24 cellular contexts compared by ENCODE assay signal in the genomic region with DNA sequence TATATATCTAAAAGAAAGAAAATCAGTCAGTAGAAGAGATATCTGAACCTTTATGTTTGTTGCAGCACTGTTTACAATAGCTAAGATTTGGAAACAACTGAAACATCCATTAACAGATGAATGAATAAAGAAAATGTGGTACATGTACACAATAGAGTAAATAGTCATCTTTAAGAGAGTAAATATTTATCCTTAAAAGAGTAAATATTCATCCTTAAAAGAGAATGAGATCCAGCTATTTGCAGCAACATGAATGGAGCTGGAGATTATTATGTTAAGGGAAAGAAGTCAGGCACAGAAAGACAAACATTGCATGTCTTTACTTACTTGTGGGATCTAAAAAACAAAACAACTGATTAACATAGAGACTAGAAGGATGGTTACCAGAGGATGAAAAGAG.
"Had no signal": no experiment of that assay in that cellular context is flagged by ENCODE, and none has a peak within 500 bp of the region (broad histone marks: within the 10 kb centered on the region; RNA-seq: fewer than 3 reads in every experiment).

No MANE protein-coding gene starts in this region.

- H3K36me3 ChIP-seq: gastrocnemius medialis, lower lobe of right lung, right atrium auricular region, stomach, thyroid gland had no signal

- H3K27ac Mint-ChIP-seq: natural killer cell, progenitor cell of endocrine pancreas had no signal

- H3K27ac ChIP-seq: coronary artery, gastrocnemius medialis, lower lobe of right lung, parathyroid adenoma, right atrium auricular region, stomach, thyroid gland had no signal

- H3K9ac ChIP-seq: parathyroid adenoma had no signal

- H3K4me3 ChIP-seq: coronary artery, gastrocnemius medialis, lower lobe of right lung, right atrium auricular region, smooth muscle cell, stomach, thyroid gland had no signal

- H3K4me3 Mint-ChIP-seq: natural killer cell had no signal

- H3K4me2 ChIP-seq: smooth muscle cell had no signal

- H3K4me1 ChIP-seq: lower lobe of right lung, parathyroid adenoma, stomach had no signal

- ATAC-seq: gastrocnemius medialis, left ventricle myocardium superior, lower lobe of right lung, natural killer cell, sciatic nerve had no signal

- H2AFZ ChIP-seq: parathyroid adenoma had no signal

- H3K9me3 ChIP-seq: gastrocnemius medialis, thyroid gland had no signal

- FAIRE-seq: keratinocyte had no signal

- DNase-seq: dermis blood vessel endothelial cell; effector memory CD4-positive, alpha-beta T cell; erythroblast; foreskin fibroblast; gastrocnemius medialis; head of caudate nucleus; left ventricle myocardium superior; lower lobe of right lung; natural killer cell; stimulated activated CD4-positive, alpha-beta T cell treated with anti-CD3 and anti-CD28 coated beads, Interleukin-12 subunit alpha, Interleukin-12 subunit beta, amount 100 ng/mL, for 4 hours; stimulated activated CD4-positive, alpha-beta T cell treated with anti-CD3 and anti-CD28 coated beads, Interleukin-1b, Interleukin-23, amount 100 ng/mL, for 48 hours; stimulated activated CD4-positive, alpha-beta T cell treated with anti-CD3 and anti-CD28 coated beads, Interleukin-4, amount 100 ng/mL, for 1 hour; stimulated activated CD8-positive, alpha-beta memory T cell treated with anti-CD3 and anti-CD28 coated beads, Interleukin-4, amount 100 ng/mL, for 48 hours; stimulated activated naive CD4-positive, alpha-beta T cell; stomach; thyroid gland; trophoblast cell had no signal

- H3K27me3 ChIP-seq: gastrocnemius medialis, right atrium auricular region, stomach, thyroid gland had no signal

- H3K27me3 Mint-ChIP-seq: progenitor cell of endocrine pancreas had no signal
